1 cellular context compared by ENCODE assay signal in the genomic region with DNA sequence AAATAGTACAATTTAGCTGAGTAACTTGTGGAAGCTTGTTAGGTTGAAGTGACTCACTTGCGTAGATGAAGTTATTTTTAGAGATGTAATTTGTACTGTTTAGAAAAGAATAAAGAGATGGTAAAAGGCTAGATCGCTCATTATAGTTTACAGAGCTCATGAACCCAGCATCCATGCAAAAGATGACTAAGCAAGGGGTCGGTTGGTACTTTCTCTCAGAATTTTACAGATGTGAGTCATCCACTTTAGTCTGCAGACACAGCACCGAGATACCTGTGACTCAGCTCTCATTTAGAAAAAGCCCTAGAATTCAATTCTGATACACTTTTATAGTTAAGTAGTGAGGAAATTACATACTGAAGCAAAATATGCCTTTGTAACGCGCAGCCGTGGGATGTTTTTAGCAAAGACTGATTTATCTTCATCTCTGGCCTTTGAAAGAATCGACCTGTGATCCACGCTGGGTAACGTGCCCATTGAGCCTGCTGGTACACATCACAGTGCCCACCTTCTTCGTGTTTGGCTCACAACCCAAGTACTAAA.
A peak's percentile ranks its signal among the peaks of the same experiment; 100 is the strongest.
TF ChIP-seq lines count a peak whose summit lies in the region.

No MANE protein-coding gene starts in this region.

TF ChIP-seq in K562, 482 proteins besides CTCF, POLR2A, EP300 and RAD21 (continued from another document):
- TF ChIP-seq, protein P1, sequence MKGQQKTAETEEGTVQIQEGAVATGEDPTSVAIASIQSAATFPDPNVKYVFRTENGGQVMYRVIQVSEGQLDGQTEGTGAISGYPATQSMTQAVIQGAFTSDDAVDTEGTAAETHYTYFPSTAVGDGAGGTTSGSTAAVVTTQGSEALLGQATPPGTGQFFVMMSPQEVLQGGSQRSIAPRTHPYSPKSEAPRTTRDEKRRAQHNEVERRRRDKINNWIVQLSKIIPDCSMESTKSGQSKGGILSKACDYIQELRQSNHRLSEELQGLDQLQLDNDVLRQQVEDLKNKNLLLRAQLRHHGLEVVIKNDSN (CRISPR knock-in tag; IDR thresholded peaks at IDR 0.05) = no peak
- TF ChIP-seq RCOR1 (IDR thresholded peaks at IDR 0.05; ENCODE audit: borderline replicate concordance in 1 of 2, low read depth in 2 of 2, low read length in 2 of 2) = no peak
- no peak for TF ChIP-seq NCOA4 (IDR thresholded peaks at IDR 0.05; ENCODE audit: partially characterized antibody)
- no peak for TF ChIP-seq PHF21A (IDR thresholded peaks at IDR 0.05; ENCODE audit: borderline replicate concordance, low read depth)
- TF ChIP-seq BACH1 (tag; IDR thresholded peaks at IDR 0.05) = peak; percentile 58; the same call in 1 of the 2 replicates
- TF ChIP-seq CBX2 (IDR thresholded peaks at IDR 0.05; ENCODE audit: insufficient read depth, low read length, poor library complexity, severe bottlenecking) = no peak
- no peak for TF ChIP-seq NFYB (IDR thresholded peaks at IDR 0.05; ENCODE audit: extremely low read depth, insufficient read length)
- no peak for TF ChIP-seq BMI1 (IDR thresholded peaks at IDR 0.05; ENCODE audit: low read length)
- TF ChIP-seq, protein P2, sequence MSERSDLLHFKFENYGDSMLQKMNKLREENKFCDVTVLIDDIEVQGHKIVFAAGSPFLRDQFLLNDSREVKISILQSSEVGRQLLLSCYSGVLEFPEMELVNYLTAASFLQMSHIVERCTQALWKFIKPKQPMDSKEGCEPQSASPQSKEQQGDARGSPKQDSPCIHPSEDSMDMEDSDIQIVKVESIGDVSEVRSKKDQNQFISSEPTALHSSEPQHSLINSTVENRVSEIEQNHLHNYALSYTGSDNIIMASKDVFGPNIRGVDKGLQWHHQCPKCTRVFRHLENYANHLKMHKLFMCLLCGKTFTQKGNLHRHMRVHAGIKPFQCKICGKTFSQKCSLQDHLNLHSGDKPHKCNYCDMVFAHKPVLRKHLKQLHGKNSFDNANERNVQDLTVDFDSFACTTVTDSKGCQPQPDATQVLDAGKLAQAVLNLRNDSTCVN (CRISPR knock-in tag; IDR thresholded peaks at IDR 0.05) = no peak
- TF ChIP-seq HDAC3 (IDR thresholded peaks at IDR 0.05; ENCODE audit: borderline replicate concordance, partially characterized antibody) = no peak
- no peak for TF ChIP-seq ESRRA (IDR thresholded peaks at IDR 0.05; ENCODE audit: borderline replicate concordance, low read depth)
- no peak for TF ChIP-seq KHSRP (IDR thresholded peaks at IDR 0.05)
- TF ChIP-seq ZZZ3 (IDR thresholded peaks at IDR 0.05) = no peak
- no peak for TF ChIP-seq NELFE (IDR thresholded peaks at IDR 0.05; ENCODE audit: insufficient read depth, insufficient read length)
- TF ChIP-seq NFE2 (IDR thresholded peaks at IDR 0.05; ENCODE audit: low read depth) = peak; percentile 69
- no peak for TF ChIP-seq TCF7 (IDR thresholded peaks at IDR 0.05; ENCODE audit: borderline replicate concordance)
- TF ChIP-seq, protein P3, sequence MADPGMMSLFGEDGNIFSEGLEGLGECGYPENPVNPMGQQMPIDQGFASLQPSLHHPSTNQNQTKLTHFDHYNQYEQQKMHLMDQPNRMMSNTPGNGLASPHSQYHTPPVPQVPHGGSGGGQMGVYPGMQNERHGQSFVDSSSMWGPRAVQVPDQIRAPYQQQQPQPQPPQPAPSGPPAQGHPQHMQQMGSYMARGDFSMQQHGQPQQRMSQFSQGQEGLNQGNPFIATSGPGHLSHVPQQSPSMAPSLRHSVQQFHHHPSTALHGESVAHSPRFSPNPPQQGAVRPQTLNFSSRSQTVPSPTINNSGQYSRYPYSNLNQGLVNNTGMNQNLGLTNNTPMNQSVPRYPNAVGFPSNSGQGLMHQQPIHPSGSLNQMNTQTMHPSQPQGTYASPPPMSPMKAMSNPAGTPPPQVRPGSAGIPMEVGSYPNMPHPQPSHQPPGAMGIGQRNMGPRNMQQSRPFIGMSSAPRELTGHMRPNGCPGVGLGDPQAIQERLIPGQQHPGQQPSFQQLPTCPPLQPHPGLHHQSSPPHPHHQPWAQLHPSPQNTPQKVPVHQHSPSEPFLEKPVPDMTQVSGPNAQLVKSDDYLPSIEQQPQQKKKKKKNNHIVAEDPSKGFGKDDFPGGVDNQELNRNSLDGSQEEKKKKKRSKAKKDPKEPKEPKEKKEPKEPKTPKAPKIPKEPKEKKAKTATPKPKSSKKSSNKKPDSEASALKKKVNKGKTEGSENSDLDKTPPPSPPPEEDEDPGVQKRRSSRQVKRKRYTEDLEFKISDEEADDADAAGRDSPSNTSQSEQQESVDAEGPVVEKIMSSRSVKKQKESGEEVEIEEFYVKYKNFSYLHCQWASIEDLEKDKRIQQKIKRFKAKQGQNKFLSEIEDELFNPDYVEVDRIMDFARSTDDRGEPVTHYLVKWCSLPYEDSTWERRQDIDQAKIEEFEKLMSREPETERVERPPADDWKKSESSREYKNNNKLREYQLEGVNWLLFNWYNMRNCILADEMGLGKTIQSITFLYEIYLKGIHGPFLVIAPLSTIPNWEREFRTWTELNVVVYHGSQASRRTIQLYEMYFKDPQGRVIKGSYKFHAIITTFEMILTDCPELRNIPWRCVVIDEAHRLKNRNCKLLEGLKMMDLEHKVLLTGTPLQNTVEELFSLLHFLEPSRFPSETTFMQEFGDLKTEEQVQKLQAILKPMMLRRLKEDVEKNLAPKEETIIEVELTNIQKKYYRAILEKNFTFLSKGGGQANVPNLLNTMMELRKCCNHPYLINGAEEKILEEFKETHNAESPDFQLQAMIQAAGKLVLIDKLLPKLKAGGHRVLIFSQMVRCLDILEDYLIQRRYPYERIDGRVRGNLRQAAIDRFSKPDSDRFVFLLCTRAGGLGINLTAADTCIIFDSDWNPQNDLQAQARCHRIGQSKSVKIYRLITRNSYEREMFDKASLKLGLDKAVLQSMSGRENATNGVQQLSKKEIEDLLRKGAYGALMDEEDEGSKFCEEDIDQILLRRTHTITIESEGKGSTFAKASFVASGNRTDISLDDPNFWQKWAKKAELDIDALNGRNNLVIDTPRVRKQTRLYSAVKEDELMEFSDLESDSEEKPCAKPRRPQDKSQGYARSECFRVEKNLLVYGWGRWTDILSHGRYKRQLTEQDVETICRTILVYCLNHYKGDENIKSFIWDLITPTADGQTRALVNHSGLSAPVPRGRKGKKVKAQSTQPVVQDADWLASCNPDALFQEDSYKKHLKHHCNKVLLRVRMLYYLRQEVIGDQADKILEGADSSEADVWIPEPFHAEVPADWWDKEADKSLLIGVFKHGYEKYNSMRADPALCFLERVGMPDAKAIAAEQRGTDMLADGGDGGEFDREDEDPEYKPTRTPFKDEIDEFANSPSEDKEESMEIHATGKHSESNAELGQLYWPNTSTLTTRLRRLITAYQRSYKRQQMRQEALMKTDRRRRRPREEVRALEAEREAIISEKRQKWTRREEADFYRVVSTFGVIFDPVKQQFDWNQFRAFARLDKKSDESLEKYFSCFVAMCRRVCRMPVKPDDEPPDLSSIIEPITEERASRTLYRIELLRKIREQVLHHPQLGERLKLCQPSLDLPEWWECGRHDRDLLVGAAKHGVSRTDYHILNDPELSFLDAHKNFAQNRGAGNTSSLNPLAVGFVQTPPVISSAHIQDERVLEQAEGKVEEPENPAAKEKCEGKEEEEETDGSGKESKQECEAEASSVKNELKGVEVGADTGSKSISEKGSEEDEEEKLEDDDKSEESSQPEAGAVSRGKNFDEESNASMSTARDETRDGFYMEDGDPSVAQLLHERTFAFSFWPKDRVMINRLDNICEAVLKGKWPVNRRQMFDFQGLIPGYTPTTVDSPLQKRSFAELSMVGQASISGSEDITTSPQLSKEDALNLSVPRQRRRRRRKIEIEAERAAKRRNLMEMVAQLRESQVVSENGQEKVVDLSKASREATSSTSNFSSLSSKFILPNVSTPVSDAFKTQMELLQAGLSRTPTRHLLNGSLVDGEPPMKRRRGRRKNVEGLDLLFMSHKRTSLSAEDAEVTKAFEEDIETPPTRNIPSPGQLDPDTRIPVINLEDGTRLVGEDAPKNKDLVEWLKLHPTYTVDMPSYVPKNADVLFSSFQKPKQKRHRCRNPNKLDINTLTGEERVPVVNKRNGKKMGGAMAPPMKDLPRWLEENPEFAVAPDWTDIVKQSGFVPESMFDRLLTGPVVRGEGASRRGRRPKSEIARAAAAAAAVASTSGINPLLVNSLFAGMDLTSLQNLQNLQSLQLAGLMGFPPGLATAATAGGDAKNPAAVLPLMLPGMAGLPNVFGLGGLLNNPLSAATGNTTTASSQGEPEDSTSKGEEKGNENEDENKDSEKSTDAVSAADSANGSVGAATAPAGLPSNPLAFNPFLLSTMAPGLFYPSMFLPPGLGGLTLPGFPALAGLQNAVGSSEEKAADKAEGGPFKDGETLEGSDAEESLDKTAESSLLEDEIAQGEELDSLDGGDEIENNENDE (IDR thresholded peaks at IDR 0.05; ENCODE audit: low read depth, low read length) = no peak
- TF ChIP-seq, protein P4, sequence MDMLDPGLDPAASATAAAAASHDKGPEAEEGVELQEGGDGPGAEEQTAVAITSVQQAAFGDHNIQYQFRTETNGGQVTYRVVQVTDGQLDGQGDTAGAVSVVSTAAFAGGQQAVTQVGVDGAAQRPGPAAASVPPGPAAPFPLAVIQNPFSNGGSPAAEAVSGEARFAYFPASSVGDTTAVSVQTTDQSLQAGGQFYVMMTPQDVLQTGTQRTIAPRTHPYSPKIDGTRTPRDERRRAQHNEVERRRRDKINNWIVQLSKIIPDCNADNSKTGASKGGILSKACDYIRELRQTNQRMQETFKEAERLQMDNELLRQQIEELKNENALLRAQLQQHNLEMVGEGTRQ (CRISPR knock-in tag; IDR thresholded peaks at IDR 0.05) = no peak
- no peak for TF ChIP-seq NCOR1 (IDR thresholded peaks at IDR 0.05)
- TF ChIP-seq HMG20A (CRISPR knock-in tag; conservative IDR thresholded peaks at IDR 0.05) = no peak
- TF ChIP-seq, protein P5, sequence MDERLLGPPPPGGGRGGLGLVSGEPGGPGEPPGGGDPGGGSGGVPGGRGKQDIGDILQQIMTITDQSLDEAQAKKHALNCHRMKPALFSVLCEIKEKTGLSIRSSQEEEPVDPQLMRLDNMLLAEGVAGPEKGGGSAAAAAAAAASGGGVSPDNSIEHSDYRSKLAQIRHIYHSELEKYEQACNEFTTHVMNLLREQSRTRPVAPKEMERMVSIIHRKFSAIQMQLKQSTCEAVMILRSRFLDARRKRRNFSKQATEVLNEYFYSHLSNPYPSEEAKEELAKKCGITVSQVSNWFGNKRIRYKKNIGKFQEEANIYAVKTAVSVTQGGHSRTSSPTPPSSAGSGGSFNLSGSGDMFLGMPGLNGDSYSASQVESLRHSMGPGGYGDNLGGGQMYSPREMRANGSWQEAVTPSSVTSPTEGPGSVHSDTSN (CRISPR knock-in tag; IDR thresholded peaks at IDR 0.05; ENCODE audit: low read depth) = no peak
- TF ChIP-seq, protein P5 (tag; conservative IDR thresholded peaks at IDR 0.05; ENCODE audit: low read depth) = no peak
- no peak for TF ChIP-seq ZNF76 (CRISPR knock-in tag; IDR thresholded peaks at IDR 0.05; ENCODE audit: borderline replicate concordance)
- TF ChIP-seq, protein P6, sequence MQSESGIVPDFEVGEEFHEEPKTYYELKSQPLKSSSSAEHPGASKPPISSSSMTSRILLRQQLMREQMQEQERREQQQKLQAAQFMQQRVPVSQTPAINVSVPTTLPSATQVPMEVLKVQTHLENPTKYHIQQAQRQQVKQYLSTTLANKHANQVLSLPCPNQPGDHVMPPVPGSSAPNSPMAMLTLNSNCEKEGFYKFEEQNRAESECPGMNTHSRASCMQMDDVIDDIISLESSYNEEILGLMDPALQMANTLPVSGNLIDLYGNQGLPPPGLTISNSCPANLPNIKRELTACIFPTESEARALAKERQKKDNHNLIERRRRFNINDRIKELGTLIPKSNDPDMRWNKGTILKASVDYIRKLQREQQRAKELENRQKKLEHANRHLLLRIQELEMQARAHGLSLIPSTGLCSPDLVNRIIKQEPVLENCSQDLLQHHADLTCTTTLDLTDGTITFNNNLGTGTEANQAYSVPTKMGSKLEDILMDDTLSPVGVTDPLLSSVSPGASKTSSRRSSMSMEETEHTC (IDR thresholded peaks at IDR 0.05) = no peak
- no peak for TF ChIP-seq PRPF4 (IDR thresholded peaks at IDR 0.05; ENCODE audit: insufficient read depth, low read depth, low read length, poor library complexity, severe bottlenecking)
- no peak for TF ChIP-seq ELF2 (CRISPR knock-in tag; IDR thresholded peaks at IDR 0.05)
- TF ChIP-seq ZNF224 (CRISPR knock-in tag; IDR thresholded peaks at IDR 0.05) = no peak
